ENCODE assay signal across 24 cellular contexts in the genomic region with DNA sequence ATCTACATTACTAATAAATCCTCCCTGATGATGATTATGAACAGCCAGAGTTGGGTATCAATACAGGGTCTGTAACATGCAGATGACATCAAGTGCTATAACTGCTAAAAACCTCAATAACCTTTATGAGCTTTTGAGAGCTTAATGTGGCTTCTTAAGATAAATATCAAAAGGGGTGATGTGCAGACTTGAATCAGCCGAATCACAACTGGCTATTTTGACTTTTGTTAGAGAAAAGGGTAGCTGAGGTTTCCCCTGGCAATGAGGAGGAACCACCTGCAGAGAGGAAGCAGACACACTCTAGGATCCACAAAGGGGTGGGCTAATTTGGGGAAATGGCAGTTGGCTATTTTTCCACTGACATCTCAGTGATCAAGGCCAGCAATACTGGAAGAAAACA. TPM values are rescaled to one million over a fixed set of nuclear protein-coding genes. Genes with fewer than 3 reads are reported as not detected.
DNase-seq lines count a peak whose midpoint lies in the region; ATAC-seq, FAIRE-seq and TF ChIP-seq lines count a peak whose summit lies in the region.
"Had no signal": no experiment of that assay in that cellular context is flagged by ENCODE, and none has a peak within 500 bp of the region (broad histone marks: within the 10 kb centered on the region; RNA-seq: fewer than 3 reads in every experiment).

No MANE protein-coding gene starts in this region.

- H3K4me1 Mint-ChIP-seq in activated naive CD8-positive, alpha-beta T cell treated with anti-CD3 and anti-CD28 coated beads, Interleukin-2, amount 50 U/mL, for 24 hours: peaks cover 80% of the 10 kb centered on the region

- peak; percentile 58 for ATAC-seq in activated naive CD8-positive, alpha-beta T cell treated with anti-CD3 and anti-CD28 coated beads, Interleukin-2, amount 50 U/mL, for 24 hours
- no peak for ATAC-seq in right lobe of liver
- ATAC-seq: heart left ventricle had no signal

- no peak for TF ChIP-seq POLR2A in GM12891 (IDR thresholded peaks at IDR 0.05; ENCODE audit: low read depth, low read length)
- TF ChIP-seq POLR2A in right lobe of liver (IDR thresholded peaks at IDR 0.05): no peak

- H3K9me3 ChIP-seq in BLaER1 (peaks cover 31% of the 10 kb centered on the region), tibial artery (no peaks in the 10 kb centered on the region), right lobe of liver (no peaks in the 10 kb centered on the region)
- H3K9me3 ChIP-seq: SJSA1, transverse colon had no signal

- TF ChIP-seq CTCF in tibial artery (IDR thresholded peaks at IDR 0.05) (no peak), right lobe of liver (IDR thresholded peaks at IDR 0.05) (no peak)

- 0% methylated on average over 1 of the region's 1 CpG for WGBS in right lobe of liver (ENCODE audit: insufficient coverage, low coverage, low lambda C conversion rate, missing lambda C conversion rate)

- no peaks in the 10 kb centered on the region for H3K27me3 ChIP-seq in BLaER1
- H3K27me3 ChIP-seq in tibial artery: no peaks in the 10 kb centered on the region
- H3K27me3 ChIP-seq in right lobe of liver: no peaks in the 10 kb centered on the region
- H3K27me3 ChIP-seq: heart left ventricle, SJSA1, transverse colon had no signal

- in situ Hi-C loops in G401 (cut with HindIII; ENCODE audit: low sequenced_read_pairs): no loop called here

- H3K4me1 ChIP-seq in BLaER1 (peaks cover 88% of the 10 kb centered on the region), tibial artery (no peaks in the 10 kb centered on the region), right lobe of liver (no peaks in the 10 kb centered on the region)
- H3K4me1 ChIP-seq: heart left ventricle, parathyroid adenoma, SJSA1, transverse colon had no signal

- peak overlapping the region; percentile 91 for H3K9ac ChIP-seq in BLaER1
- H3K9ac ChIP-seq: parathyroid adenoma had no signal

- FAIRE-seq in GM12891 (lab: Jason Lieb, UNC): peak; percentile 13
- FAIRE-seq: D721Med had no signal

- peak overlapping the region; percentile 98 for H3K27ac ChIP-seq in BLaER1
- H3K27ac ChIP-seq in tibial artery: no peak overlapping the region
- H3K27ac ChIP-seq in right lobe of liver: no peak overlapping the region
- H3K27ac ChIP-seq: heart left ventricle, parathyroid adenoma, SJSA1, transverse colon had no signal

- peaks cover 22% of the 10 kb centered on the region for H3K9me3 Mint-ChIP-seq in activated naive CD8-positive, alpha-beta T cell treated with anti-CD3 and anti-CD28 coated beads, Interleukin-2, amount 50 U/mL, for 24 hours
- H3K9me3 Mint-ChIP-seq: central memory CD8-positive, alpha-beta T cell had no signal

- H3K4me3 Mint-ChIP-seq in activated naive CD8-positive, alpha-beta T cell treated with anti-CD3 and anti-CD28 coated beads, Interleukin-2, amount 50 U/mL, for 24 hours: peak overlapping the region; percentile 57
- H3K4me3 Mint-ChIP-seq: central memory CD8-positive, alpha-beta T cell; naive B cell had no signal

- no peaks in the 10 kb centered on the region for H3K27me3 Mint-ChIP-seq in activated naive CD8-positive, alpha-beta T cell treated with anti-CD3 and anti-CD28 coated beads, Interleukin-2, amount 50 U/mL, for 24 hours
- H3K27me3 Mint-ChIP-seq: central memory CD8-positive, alpha-beta T cell had no signal

- intact Hi-C loops in tibial artery (cut with DNase I; ENCODE audit: low total_unique reads): no loop called here
- intact Hi-C loops in right lobe of liver (cut with DNase I): no loop called here

- H3K4me3 ChIP-seq in BLaER1 (peak overlapping the region; percentile 22; the same call in 1 of the 2 replicates), tibial artery (no peak overlapping the region), right lobe of liver (no peak overlapping the region)
- H3K4me3 ChIP-seq: heart left ventricle, SJSA1, transverse colon had no signal

- H3K36me3 ChIP-seq in BLaER1 (peaks cover 16% of the 10 kb centered on the region; the same call in 1 of the 2 replicates), tibial artery (no peaks in the 10 kb centered on the region), right lobe of liver (no peaks in the 10 kb centered on the region)
- H3K36me3 ChIP-seq: heart left ventricle, SJSA1, transverse colon had no signal

- no peak for DNase-seq in GM12891 (ENCODE audit: insufficient read length, low spot score)
- DNase-seq in NOMO-1 treated with dmso at 0.1 percent for 144 hours (lab: John Stamatoyannopoulos, UW; ENCODE audit: unreplicated experiment): peak; percentile 7
- DNase-seq in activated naive CD8-positive, alpha-beta T cell treated with anti-CD3 and anti-CD28 coated beads, Interleukin-2, amount 50 U/mL, for 24 hours: no peak
- no peak for DNase-seq in superior temporal gyrus (ENCODE audit: extremely low spot score)
- DNase-seq in tibial artery: no peak
- no peak for DNase-seq in right lobe of liver
- no peak for DNase-seq in G401 (ENCODE audit: low spot score)
- DNase-seq: activated CD4-positive, alpha-beta T cell treated with anti-CD3 and anti-CD28 coated beads for 1 hour; amniotic stem cell; effector memory CD4-positive, alpha-beta T cell; heart left ventricle; naive B cell; stimulated activated CD4-positive, alpha-beta T cell treated with anti-CD3 and anti-CD28 coated beads, Interleukin-4, amount 100 ng/mL, for 4 hours; stimulated activated CD8-positive, alpha-beta memory T cell treated with anti-CD3 and anti-CD28 coated beads, Interleukin-4, amount 100 ng/mL, for 48 hours; transverse colon had no signal

- peaks cover 8% of the 10 kb centered on the region for H3K36me3 Mint-ChIP-seq in activated naive CD8-positive, alpha-beta T cell treated with anti-CD3 and anti-CD28 coated beads, Interleukin-2, amount 50 U/mL, for 24 hours (ENCODE audit: low read depth)
- H3K36me3 Mint-ChIP-seq: naive B cell had no signal

- no peaks in the 10 kb centered on the region for H4K20me1 ChIP-seq in BLaER1

- peak overlapping the region; percentile 75 for H3K4me2 ChIP-seq in BLaER1

- peak overlapping the region; percentile 92 for H3K27ac Mint-ChIP-seq in activated naive CD8-positive, alpha-beta T cell treated with anti-CD3 and anti-CD28 coated beads, Interleukin-2, amount 50 U/mL, for 24 hours

TF ChIP-seq in GM12891, 5 proteins besides CTCF, POLR2A, EP300 and RAD21:
- TF ChIP-seq PAX5 (IDR thresholded peaks at IDR 0.05; ENCODE audit: insufficient read depth, low read length, severe bottlenecking) (no peak), POU2F2 (IDR thresholded peaks at IDR 0.05; ENCODE audit: low read depth, low read length) (no peak), POLR2AphosphoS5 (IDR thresholded peaks at IDR 0.05; ENCODE audit: low read depth, low read length) (no peak), TAF1 (IDR thresholded peaks at IDR 0.05; ENCODE audit: low read depth, low read length) (no peak), SPI1 (IDR thresholded peaks at IDR 0.05; ENCODE audit: low read depth, low read length) (no peak)
TF ChIP-seq in GM12891: peak in this region for 0.

RNA-seq across cellular contexts. Expression of a gene that starts 30.2 kb away (rescaled TPM):
- polyA plus RNA-seq in GM12891 (2012; ENCODE audit: low read depth, missing spikeins): 0.24 TPM
- total RNA-seq in right lobe of liver: not detected
- total RNA-seq in G401 (2014; rRNA removed; shearing (Covaris generic)): not detected in 2 replicates
- total RNA-seq: H4, heart left ventricle, lung microvascular endothelial cell, NCI-H460, skeletal muscle tissue, transverse colon had no signal
- polyA plus RNA-seq: heart left ventricle had no signal

RNA-seq across cellular contexts. Expression of a gene that starts 51.6 kb away (rescaled TPM):
- polyA plus RNA-seq in GM12891 (2012; ENCODE audit: low read depth, missing spikeins): 0.98 TPM
- 1 to 10 TPM in 5 of 6 experiments, under 1 TPM in 1; 0.75 to 7.4 (median 2.2) TPM for total RNA-seq in right lobe of liver
- not detected in 2 replicates for total RNA-seq in G401 (2014; rRNA removed; shearing (Covaris generic))
- total RNA-seq: NCI-H460 had no signal
